In genomic region chr11:92224394-92225205, GRCh38 we compare ENCODE assay signal across 9 cellular contexts. TPM values are rescaled to one million over a fixed set of nuclear protein-coding genes. Genes with fewer than 3 reads are reported as not detected.
DNase-seq lines count a peak whose midpoint lies in the region; ATAC-seq and TF ChIP-seq lines count a peak whose summit lies in the region.
"Had no signal": no experiment of that assay in that cellular context is flagged by ENCODE, and none has a peak within 500 bp of the region (broad histone marks: within the 10 kb centered on the region; RNA-seq: fewer than 3 reads in every experiment).

FAT3 (plus strand) TSS chr11:92224818; CDS start chr11:92352113, 127,295 bp downstream.

- no peaks in the 10 kb centered on the region for H4K20me1 ChIP-seq in fibroblast of lung (ENCODE audit: control insufficient read depth, extremely low read depth, insufficient read depth, low read length)

- peak within 1 kb of the TSS; percentile 76 for H4K91ac ChIP-seq in neuronal stem cell (ENCODE audit: low read depth, low read length, poor library complexity)

- ATAC-seq in HG03457 (IDR thresholded peaks at IDR 0.05; ENCODE audit: unreplicated experiment) (no peak), GM19397 (IDR thresholded peaks at IDR 0.05; ENCODE audit: unreplicated experiment) (no peak), HG03378 (IDR thresholded peaks at IDR 0.05; ENCODE audit: unreplicated experiment) (no peak), GM18907 (IDR thresholded peaks at IDR 0.05; ENCODE audit: unreplicated experiment) (no peak)

- H3K18ac ChIP-seq in neuronal stem cell (ENCODE audit: low read length): peak within 1 kb of the TSS; percentile 99

- no CpG with 5 or more reads among the region's 90 CpGs for WGBS in neuronal stem cell (ENCODE audit: extremely low coverage in 2 of 2, insufficient read length in 2 of 2, insufficient replicate concordance in 1 of 2), 2 donors

- peak within 1 kb of the TSS; percentile 87 for H3K4ac ChIP-seq in neuronal stem cell (ENCODE audit: low read length)

- peak within 1 kb of the TSS; percentile 62 for H2AFZ ChIP-seq in fibroblast of lung (ENCODE audit: low read length)
- peak within 1 kb of the TSS; percentile 91 for H2AFZ ChIP-seq in neuronal stem cell (ENCODE audit: low read length)

- H3K4me3 ChIP-seq in fibroblast of lung (replicated peaks in 1 of 4; ENCODE audit: control extremely low read depth in 1 of 4, insufficient read depth in 1 of 4, low read depth in 3 of 4, low read length in 4 of 4): peak within 1 kb of the TSS; percentile 50 to 61 (median 60)
- peak within 1 kb of the TSS; percentile 84 to 93 for H3K4me3 ChIP-seq in neuronal stem cell (ENCODE audit: low read length in 2 of 2)

- H3K79me1 ChIP-seq in neuronal stem cell (ENCODE audit: low read depth, low read length): no peaks in the 10 kb centered on the region

- H3K9ac ChIP-seq in fibroblast of lung (ENCODE audit: insufficient read depth, low read length) (peak within 1 kb of the TSS; percentile 45), neuronal stem cell (ENCODE audit: low read depth, low read length, poor library complexity) (peak within 1 kb of the TSS; percentile 96)

- H3K79me2 ChIP-seq in fibroblast of lung (ENCODE audit: control insufficient read depth, insufficient read depth, low read length): no peaks in the 10 kb centered on the region

- H3K9me3 ChIP-seq in fibroblast of lung (ENCODE audit: control insufficient read depth, insufficient read depth, low read depth, low read length): no peaks in the 10 kb centered on the region
- H3K9me3 ChIP-seq in neuronal stem cell (replicated peaks in 1 of 2; ENCODE audit: control insufficient read depth in 2 of 2, insufficient read depth in 1 of 2, low read depth in 1 of 2, low read length in 2 of 2): no peaks in the 10 kb centered on the region

- H2AK5ac ChIP-seq in neuronal stem cell (ENCODE audit: low read depth, low read length): peak within 1 kb of the TSS; percentile 56

- peak within 1 kb of the TSS; percentile 86 for H4K8ac ChIP-seq in neuronal stem cell (ENCODE audit: low read depth, low read length)

- H3K4me1 ChIP-seq in fibroblast of lung (ENCODE audit: control insufficient read depth, extremely low read depth, insufficient read depth, low read length) (no peaks in the 10 kb centered on the region), neuronal stem cell (ENCODE audit: control insufficient read depth in 2 of 2, insufficient read depth in 1 of 2, low read depth in 1 of 2, low read length in 2 of 2) (peaks cover 21 to 31% of the 10 kb centered on the region in 2 donors)

- H3K4me2 ChIP-seq in fibroblast of lung (ENCODE audit: extremely low read depth, insufficient read depth, low read length): peak within 1 kb of the TSS; percentile 42
- H3K4me2 ChIP-seq in neuronal stem cell (ENCODE audit: insufficient read depth, low read length, poor library complexity, severe bottlenecking): peak within 1 kb of the TSS; percentile 99

- DNase-seq in ELF-1 (ENCODE audit: low read depth, low spot score) (peak; percentile 82), NCI-H526 treated with DMSO at 0.1 percent for 48 hours (lab: John Stamatoyannopoulos, UW) (peak; percentile 98), fibroblast of lung (ENCODE audit: low read depth in 2 of 2) (peak; percentile 70 to 80), neuronal stem cell (ENCODE audit: low spot score) (peak; percentile 81)

- H2BK5ac ChIP-seq in neuronal stem cell (ENCODE audit: low read length): peak within 1 kb of the TSS; percentile 98

- H2BK120ac ChIP-seq in neuronal stem cell (ENCODE audit: low read depth, low read length): peak within 1 kb of the TSS; percentile 99

- peak within 1 kb of the TSS; percentile 84 for H3K14ac ChIP-seq in neuronal stem cell (ENCODE audit: low read length)

- H3K27ac ChIP-seq in fibroblast of lung (ENCODE audit: insufficient read depth, low read length) (peak within 1 kb of the TSS; percentile 3), neuronal stem cell (replicated peaks; ENCODE audit: low read length) (peak within 1 kb of the TSS; percentile 77)
- H3K27ac ChIP-seq: epithelial cell of prostate had no signal

- no peaks in the 10 kb centered on the region for H3K36me3 ChIP-seq in fibroblast of lung (ENCODE audit: control insufficient read depth, insufficient read depth, low read length)
- H3K36me3 ChIP-seq in neuronal stem cell (replicated peaks in 1 of 2; ENCODE audit: control insufficient read depth in 2 of 2, insufficient read depth in 2 of 2, low read length in 2 of 2): no peaks in the 10 kb centered on the region

- H3K23ac ChIP-seq in neuronal stem cell (ENCODE audit: low read depth, low read length, poor library complexity): peak within 1 kb of the TSS; percentile 76

- TF ChIP-seq CTCF in fibroblast of lung (conservative IDR thresholded peaks at IDR 0.05 in 1 of 2, IDR thresholded peaks at IDR 0.05 in 1 of 2; ENCODE audit: low read depth in 1 of 2, low read length in 2 of 2): no peak

- peak within 1 kb of the TSS; percentile 92 for H2BK12ac ChIP-seq in neuronal stem cell (ENCODE audit: low read length)

- no peaks in the 10 kb centered on the region for H3K27me3 ChIP-seq in fibroblast of lung (ENCODE audit: control insufficient read depth, insufficient read depth, low read length)
- H3K27me3 ChIP-seq in neuronal stem cell (ENCODE audit: control insufficient read depth in 3 of 3, insufficient read depth in 3 of 3, low read depth in 1 of 3, low read length in 3 of 3): no peaks in the 10 kb centered on the region

- H2BK15ac ChIP-seq in neuronal stem cell (ENCODE audit: low read length): peak within 1 kb of the TSS; percentile 96

RNA-seq across cellular contexts. Expression of gene FAT3, which starts in this region (rescaled TPM):
- total RNA-seq in fibroblast of lung: 5.9 and 16.2 TPM in 2 replicates
- 1.9 and 3.9 TPM in 2 replicates for polyA plus RNA-seq in fibroblast of lung
- 1.9 and 3.5 TPM in 2 replicates for polyA plus RNA-seq in fibroblast of lung (2012)
- polyA minus RNA-seq in fibroblast of lung (ENCODE audit: low replicate concordance): 5.7 and 55.7 TPM in 2 replicates
- 4.9 TPM for polyA plus RNA-seq in neuronal stem cell (2013, experiment 1 of 2)
- polyA plus RNA-seq in neuronal stem cell (2013, experiment 2 of 2): 4.1 TPM
